Comparison of ENCODE assay signal across 10 cellular contexts in the genomic region with DNA sequence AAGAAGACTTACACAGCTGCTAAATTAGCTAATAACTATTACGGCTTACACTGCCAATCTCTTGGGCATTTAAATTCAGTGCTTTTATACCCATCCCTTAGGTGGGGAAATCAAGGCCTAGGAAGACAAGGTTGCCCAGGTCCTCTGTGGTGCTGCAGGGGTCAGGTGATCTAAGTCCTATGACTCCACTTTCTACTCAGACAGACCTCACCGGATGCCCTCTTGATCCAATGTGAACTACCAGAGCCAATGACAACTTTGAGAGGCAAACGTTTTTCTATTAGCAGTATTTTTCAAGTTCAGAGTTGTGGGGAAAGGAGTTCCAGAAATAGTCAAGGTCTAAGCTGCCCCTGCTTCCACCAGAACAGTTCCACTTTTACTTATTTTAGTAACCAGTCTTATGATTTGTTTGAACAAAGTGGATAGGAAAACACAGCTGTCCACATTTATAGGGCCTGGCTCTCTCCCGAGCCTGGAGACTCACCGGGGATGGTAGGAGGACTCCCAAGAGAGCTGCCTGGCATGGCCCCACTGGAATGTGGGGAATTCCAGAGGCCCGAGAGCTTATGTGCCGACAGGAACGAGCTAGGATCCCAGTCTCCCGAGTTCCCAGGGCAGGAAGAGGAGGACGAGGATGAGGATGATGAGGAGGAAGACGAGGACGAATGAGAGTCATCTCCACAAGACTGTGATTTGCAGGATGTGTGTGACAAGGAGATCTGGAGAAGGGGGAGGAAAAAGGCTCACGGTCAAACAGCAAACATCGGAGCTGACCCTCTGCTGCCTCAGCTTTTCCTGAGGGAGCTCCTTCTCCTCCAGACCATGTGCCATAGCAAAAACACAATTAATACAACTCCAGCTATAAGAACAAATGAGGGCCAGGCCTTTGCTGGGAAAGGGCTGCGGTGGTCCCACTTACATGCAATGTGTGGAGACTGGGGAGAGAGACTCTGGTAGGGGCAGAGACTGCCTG. TPM values are rescaled to one million over a fixed set of nuclear protein-coding genes. Genes with fewer than 3 reads are reported as not detected.
DNase-seq lines count a peak whose midpoint lies in the region; ATAC-seq and TF ChIP-seq lines count a peak whose summit lies in the region.
"Had no signal": no experiment of that assay in that cellular context is flagged by ENCODE, and none has a peak within 500 bp of the region (broad histone marks: within the 10 kb centered on the region; RNA-seq: fewer than 3 reads in every experiment).

No MANE protein-coding gene starts in this region.

- no peak for TF ChIP-seq POLR2A in prostate gland (IDR thresholded peaks at IDR 0.05)
- TF ChIP-seq POLR2A in Peyer's patch (IDR thresholded peaks at IDR 0.05) = no peak

- no peak for TF ChIP-seq CTCF in C4-2B (conservative IDR thresholded peaks at IDR 0.05)
- no peak for TF ChIP-seq CTCF in prostate gland (IDR thresholded peaks at IDR 0.05)
- TF ChIP-seq CTCF in BE2C (IDR thresholded peaks at IDR 0.05; ENCODE audit: low read depth, low read length) = no peak
- no peak for TF ChIP-seq CTCF in Peyer's patch (IDR thresholded peaks at IDR 0.05)

- WGBS in prostate gland = 14% methylated on average over 15 of the region's 15 CpGs

- H3K27ac ChIP-seq in C4-2B (peak overlapping the region; percentile 36), SJCRH30 (peak overlapping the region; percentile 4; the same call in 1 of the 2 replicates), prostate gland (peak overlapping the region; percentile 76 to 84), Peyer's patch (peak overlapping the region in 2 of 4 donors; percentile 17 to 40)

- H3K27me3 ChIP-seq in SJCRH30 (no peaks in the 10 kb centered on the region), prostate gland (replicated peaks; ENCODE audit: insufficient read depth) (no peaks in the 10 kb centered on the region), BE2C (no peaks in the 10 kb centered on the region), Peyer's patch (no peaks in the 10 kb centered on the region)

- intact Hi-C loops in prostate gland (cut with DNase I) = loop anchor here (1.0 to 5.0 kb wide), 2 partner anchors 17 to 55 kb away; a partner anchor contains a TSS

- H3K4me1 ChIP-seq in SJCRH30 = peaks cover 26% of the 10 kb centered on the region
- peaks cover 24% of the 10 kb centered on the region for H3K4me1 ChIP-seq in prostate gland (replicated peaks)
- peaks cover 7% of the 10 kb centered on the region for H3K4me1 ChIP-seq in BE2C
- peaks cover 0 to 22% (median 0%) of the 10 kb centered on the region in 4 donors for H3K4me1 ChIP-seq in Peyer's patch

- H3K36me3 ChIP-seq in SJCRH30 = peaks cover 43% of the 10 kb centered on the region
- H3K36me3 ChIP-seq in prostate gland = peaks cover 0 to 3% of the 10 kb centered on the region in 2 donors
- H3K36me3 ChIP-seq in BE2C = peaks cover 39% of the 10 kb centered on the region
- H3K36me3 ChIP-seq in Peyer's patch = peaks cover 0 to 53% (median 0%) of the 10 kb centered on the region in 3 donors

- ATAC-seq in GM21381 (IDR thresholded peaks at IDR 0.05; ENCODE audit: unreplicated experiment) (no peak), HG02678 (IDR thresholded peaks at IDR 0.05; ENCODE audit: unreplicated experiment) (no peak)
- ATAC-seq: activated T-cell treated with anti-CD3 and anti-CD28 coated beads, Interleukin-2, amount 50 U/mL, for 72 hours had no signal

- H3K4me3 ChIP-seq in SJCRH30 = no peak overlapping the region
- no peak overlapping the region for H3K4me3 ChIP-seq in prostate gland
- no peak overlapping the region for H3K4me3 ChIP-seq in BE2C (ENCODE audit: low read depth, low read length)
- no peak overlapping the region for H3K4me3 ChIP-seq in Peyer's patch

- DNase-seq in SJCRH30 (peak; percentile 88 to 91), fibroblast of peridontal ligament (ENCODE audit: extremely low read depth) (peak; percentile 93), prostate gland (ENCODE audit: low spot score) (peak; percentile 87), BE2C (no peak), Peyer's patch (no peak)
- DNase-seq: activated T-cell treated with anti-CD3 and anti-CD28 coated beads, Interleukin-2, amount 50 U/mL, for 72 hours; NCI-H774 had no signal

- H3K9me3 ChIP-seq in SJCRH30 (replicated peaks) = no peaks in the 10 kb centered on the region
- no peaks in the 10 kb centered on the region for H3K9me3 ChIP-seq in prostate gland
- no peaks in the 10 kb centered on the region for H3K9me3 ChIP-seq in BE2C
- H3K9me3 ChIP-seq in Peyer's patch = no peaks in the 10 kb centered on the region

RNA-seq across cellular contexts. Expression of a gene that starts 16.7 kb away (rescaled TPM):
- total RNA-seq in SJCRH30 (2014; rRNA removed; shearing (Covaris generic)) = 30.8 and 33.8 TPM in 2 replicates
- total RNA-seq in prostate gland (100 to 1,000 TPM in 1 of 2 donors, 10 to 100 TPM in 1; 59.6 to 112 TPM), Peyer's patch (100 to 1,000 TPM in 3 of 4 donors, 10 to 100 TPM in 1; 77.1 to 205 (median 177) TPM)
- 261 TPM for polyA plus RNA-seq in BE2C (2012; ENCODE audit: insufficient read depth, insufficient read length, low read depth)

RNA-seq across cellular contexts. Expression of a gene that starts 20.9 kb away (rescaled TPM):
- 68.5 and 76.8 TPM in 2 replicates for total RNA-seq in SJCRH30 (2014; rRNA removed; shearing (Covaris generic))
- total RNA-seq in prostate gland (100 to 1,000 TPM; 126 to 139 TPM), Peyer's patch (100 to 1,000 TPM; 103 to 168 (median 118) TPM)
- 914 TPM for polyA plus RNA-seq in BE2C (2012; ENCODE audit: insufficient read depth, insufficient read length, low read depth)

RNA-seq across cellular contexts. Expression of a gene that starts 28.0 kb away (rescaled TPM):
- 3.0 and 6.2 TPM in 2 replicates for total RNA-seq in SJCRH30 (2014; rRNA removed; shearing (Covaris generic))
- total RNA-seq in prostate gland (10 to 100 TPM in 1 of 2 donors, 1 to 10 TPM in 1; 5.0 to 10.4 TPM), Peyer's patch (10 to 100 TPM in 1 of 4 donors, 1 to 10 TPM in 3; 2.1 to 52.0 (median 5.5) TPM)
- 33.9 TPM for polyA plus RNA-seq in BE2C (2012; ENCODE audit: insufficient read depth, insufficient read length, low read depth)

RNA-seq across cellular contexts. Expression of a gene that starts 40.3 kb away (rescaled TPM):
- 58.4 and 68.5 TPM in 2 replicates for total RNA-seq in SJCRH30 (2014; rRNA removed; shearing (Covaris generic))
- 100 to 1,000 TPM; 155 to 235 TPM for total RNA-seq in prostate gland
- 84.1 TPM for polyA plus RNA-seq in BE2C (2012; ENCODE audit: insufficient read depth, insufficient read length, low read depth)
- total RNA-seq in Peyer's patch = 100 to 1,000 TPM in 1 of 4 donors, 10 to 100 TPM in 3; 17.4 to 137 (median 23.3) TPM

RNA-seq across cellular contexts. Expression of a gene that starts 54.3 kb away (rescaled TPM):
- total RNA-seq in SJCRH30 (2014; rRNA removed; shearing (Covaris generic)) = 70.9 and 76.2 TPM in 2 replicates
- total RNA-seq in prostate gland = 100 to 1,000 TPM; 136 to 176 TPM
- 482 TPM for polyA plus RNA-seq in BE2C (2012; ENCODE audit: insufficient read depth, insufficient read length, low read depth)
- 10 to 100 TPM; 39.6 to 65.6 (median 52.5) TPM for total RNA-seq in Peyer's patch

Comparison
In these comparisons a context has a peak if more than half of its experiments do, and no peak if none do; other contexts are left out.
1. DNase-seq: peak in SJCRH30 (2 of 2), fibroblast of peridontal ligament (single experiment) and prostate gland (single experiment); none in BE2C (single experiment) and Peyer's patch (0 of 3).